In the genomic region with DNA sequence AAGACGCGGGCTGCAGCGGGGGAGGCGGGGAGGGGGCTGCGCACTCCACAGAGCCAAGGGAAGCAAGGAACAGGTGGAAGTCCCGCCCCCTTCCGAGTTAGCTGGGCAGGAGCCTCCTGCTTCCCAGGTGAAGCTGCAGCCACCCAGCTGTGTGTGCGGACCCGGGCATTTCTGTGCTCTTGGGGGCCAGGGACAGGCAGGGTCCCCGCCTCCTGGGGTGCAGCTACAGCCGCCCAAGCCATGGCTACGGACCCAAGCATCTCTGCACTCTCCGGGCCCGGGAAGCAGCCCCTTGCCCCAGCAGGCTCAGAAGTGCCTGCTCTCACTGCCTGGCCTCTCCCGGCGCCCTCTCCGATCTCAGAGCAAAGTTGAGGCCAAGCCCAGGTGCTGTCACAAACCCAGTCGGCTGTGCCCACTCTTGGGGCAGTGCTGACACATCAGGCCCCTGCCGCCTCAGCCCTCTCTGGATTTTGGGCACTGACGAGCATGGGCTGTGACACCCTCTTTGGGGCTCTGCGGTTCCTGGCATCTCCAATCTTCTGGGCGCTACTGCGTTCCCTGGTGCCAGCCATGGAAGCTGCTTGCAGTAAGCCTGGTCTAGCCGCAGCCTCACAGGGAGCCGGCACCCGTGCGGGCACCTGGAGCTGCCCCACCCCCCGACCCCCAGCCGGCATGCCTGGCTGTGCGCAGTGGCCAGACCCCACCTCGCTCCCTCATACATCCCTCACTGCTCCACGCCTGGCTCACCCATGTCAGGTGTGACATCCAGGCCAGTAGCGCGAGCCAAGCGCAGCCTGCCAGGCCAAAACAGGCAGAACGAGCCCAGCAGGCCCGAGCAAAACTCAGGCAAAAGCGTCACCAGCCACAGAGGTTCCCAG, we compare ENCODE assay signal across 2 cellular contexts.
TF ChIP-seq lines count a peak whose summit lies in the region.

No MANE protein-coding gene starts in this region.

TF ChIP-seq in IMR-90, 13 proteins besides CTCF, POLR2A, EP300 and RAD21 (continued from another document):
- TF ChIP-seq CEBPB (IDR thresholded peaks at IDR 0.05; ENCODE audit: low read depth, low read length) = no peak
- no peak for TF ChIP-seq MAZ (IDR thresholded peaks at IDR 0.05; ENCODE audit: borderline replicate concordance, low read depth, low read length)
- no peak for TF ChIP-seq RCOR1 (IDR thresholded peaks at IDR 0.05; ENCODE audit: insufficient replicate concordance, low read length)
- no peak for TF ChIP-seq NFE2L2 (IDR thresholded peaks at IDR 0.05; ENCODE audit: low read depth, low read length)

TF ChIP-seq in WTC11, 78 proteins besides CTCF, POLR2A, EP300 and RAD21 (continued from another document):
- TF ChIP-seq, protein P1, sequence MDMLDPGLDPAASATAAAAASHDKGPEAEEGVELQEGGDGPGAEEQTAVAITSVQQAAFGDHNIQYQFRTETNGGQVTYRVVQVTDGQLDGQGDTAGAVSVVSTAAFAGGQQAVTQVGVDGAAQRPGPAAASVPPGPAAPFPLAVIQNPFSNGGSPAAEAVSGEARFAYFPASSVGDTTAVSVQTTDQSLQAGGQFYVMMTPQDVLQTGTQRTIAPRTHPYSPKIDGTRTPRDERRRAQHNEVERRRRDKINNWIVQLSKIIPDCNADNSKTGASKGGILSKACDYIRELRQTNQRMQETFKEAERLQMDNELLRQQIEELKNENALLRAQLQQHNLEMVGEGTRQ (CRISPR knock-in tag; IDR thresholded peaks at IDR 0.05) = no peak
- TF ChIP-seq, protein P2, sequence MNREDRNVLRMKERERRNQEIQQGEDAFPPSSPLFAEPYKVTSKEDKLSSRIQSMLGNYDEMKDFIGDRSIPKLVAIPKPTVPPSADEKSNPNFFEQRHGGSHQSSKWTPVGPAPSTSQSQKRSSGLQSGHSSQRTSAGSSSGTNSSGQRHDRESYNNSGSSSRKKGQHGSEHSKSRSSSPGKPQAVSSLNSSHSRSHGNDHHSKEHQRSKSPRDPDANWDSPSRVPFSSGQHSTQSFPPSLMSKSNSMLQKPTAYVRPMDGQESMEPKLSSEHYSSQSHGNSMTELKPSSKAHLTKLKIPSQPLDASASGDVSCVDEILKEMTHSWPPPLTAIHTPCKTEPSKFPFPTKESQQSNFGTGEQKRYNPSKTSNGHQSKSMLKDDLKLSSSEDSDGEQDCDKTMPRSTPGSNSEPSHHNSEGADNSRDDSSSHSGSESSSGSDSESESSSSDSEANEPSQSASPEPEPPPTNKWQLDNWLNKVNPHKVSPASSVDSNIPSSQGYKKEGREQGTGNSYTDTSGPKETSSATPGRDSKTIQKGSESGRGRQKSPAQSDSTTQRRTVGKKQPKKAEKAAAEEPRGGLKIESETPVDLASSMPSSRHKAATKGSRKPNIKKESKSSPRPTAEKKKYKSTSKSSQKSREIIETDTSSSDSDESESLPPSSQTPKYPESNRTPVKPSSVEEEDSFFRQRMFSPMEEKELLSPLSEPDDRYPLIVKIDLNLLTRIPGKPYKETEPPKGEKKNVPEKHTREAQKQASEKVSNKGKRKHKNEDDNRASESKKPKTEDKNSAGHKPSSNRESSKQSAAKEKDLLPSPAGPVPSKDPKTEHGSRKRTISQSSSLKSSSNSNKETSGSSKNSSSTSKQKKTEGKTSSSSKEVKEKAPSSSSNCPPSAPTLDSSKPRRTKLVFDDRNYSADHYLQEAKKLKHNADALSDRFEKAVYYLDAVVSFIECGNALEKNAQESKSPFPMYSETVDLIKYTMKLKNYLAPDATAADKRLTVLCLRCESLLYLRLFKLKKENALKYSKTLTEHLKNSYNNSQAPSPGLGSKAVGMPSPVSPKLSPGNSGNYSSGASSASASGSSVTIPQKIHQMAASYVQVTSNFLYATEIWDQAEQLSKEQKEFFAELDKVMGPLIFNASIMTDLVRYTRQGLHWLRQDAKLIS (CRISPR knock-in tag; IDR thresholded peaks at IDR 0.05; ENCODE audit: borderline replicate concordance) = no peak
- TF ChIP-seq NFE2L1 (CRISPR knock-in tag; IDR thresholded peaks at IDR 0.05) (peak; percentile 47; the same call in 1 of the 2 replicates), JAZF1 (CRISPR knock-in tag; IDR thresholded peaks at IDR 0.05) (no peak)
